9 cellular contexts compared by ENCODE assay signal in genomic region chr1:39789571-39790110, GRCh38. TPM values are rescaled to one million over a fixed set of nuclear protein-coding genes. Genes with fewer than 3 reads are reported as not detected.
A peak's percentile ranks its signal among the peaks of the same experiment; 100 is the strongest.
DNase-seq lines count a peak whose midpoint lies in the region; ATAC-seq and TF ChIP-seq lines count a peak whose summit lies in the region.
"Had no signal": no experiment of that assay in that cellular context is flagged by ENCODE, and none has a peak within 500 bp of the region (broad histone marks: within the 10 kb centered on the region; RNA-seq: fewer than 3 reads in every experiment).

No MANE protein-coding gene starts in this region.

- peak overlapping the region in 3 of 4 donors; percentile 39 to 68 (median 48) for H3K27ac ChIP-seq in upper lobe of left lung

- peaks cover 0 to 20% (median 2%) of the 10 kb centered on the region in 4 donors for H3K27me3 ChIP-seq in upper lobe of left lung

- peak overlapping the region; percentile 27 to 74 (median 68) for H3K4me3 ChIP-seq in upper lobe of left lung

- no peaks in the 10 kb centered on the region for H3K36me3 Mint-ChIP-seq in activated naive CD4-positive, alpha-beta T cell treated with anti-CD3 and anti-CD28 coated beads, Interleukin-2, amount 10 ng/mL, durations not matched to agents 7 days and 5 days
- H3K36me3 Mint-ChIP-seq in activated naive CD8-positive, alpha-beta T cell treated with anti-CD3 and anti-CD28 coated beads, Interleukin-2, amount 50 U/mL, for 24 hours (ENCODE audit: low read depth): no peaks in the 10 kb centered on the region
- no peaks in the 10 kb centered on the region for H3K36me3 Mint-ChIP-seq in mesothelial cell of epicardium

- TF ChIP-seq POLR2A in upper lobe of left lung (IDR thresholded peaks at IDR 0.05): no peak

- WGBS in upper lobe of left lung, 2 donors: 64 to 65% methylated on average over 9 to 15 of the region's 15 CpGs

- no peaks in the 10 kb centered on the region for H3K9me3 ChIP-seq in upper lobe of left lung

- peaks cover 22% of the 10 kb centered on the region for H3K4me1 Mint-ChIP-seq in activated naive CD4-positive, alpha-beta T cell treated with anti-CD3 and anti-CD28 coated beads, Interleukin-2, amount 10 ng/mL, durations not matched to agents 7 days and 5 days
- H3K4me1 Mint-ChIP-seq in activated naive CD8-positive, alpha-beta T cell treated with anti-CD3 and anti-CD28 coated beads, Interleukin-2, amount 50 U/mL, for 24 hours: peaks cover 8% of the 10 kb centered on the region
- H3K4me1 Mint-ChIP-seq in mesothelial cell of epicardium: peaks cover 3% of the 10 kb centered on the region

- H3K4me1 ChIP-seq in upper lobe of left lung: peaks cover 4 to 30% (median 10%) of the 10 kb centered on the region in 4 donors

- no peak for ATAC-seq in activated naive CD8-positive, alpha-beta T cell treated with anti-CD3 and anti-CD28 coated beads, Interleukin-2, amount 50 U/mL, for 24 hours
- ATAC-seq in upper lobe of left lung (ENCODE audit: low FRiP score in 2 of 2): no peak
- no peak for ATAC-seq in HG03520 (IDR thresholded peaks at IDR 0.05; ENCODE audit: unreplicated experiment)
- no peak for ATAC-seq in HG02623 (IDR thresholded peaks at IDR 0.05; ENCODE audit: unreplicated experiment)

- peak overlapping the region; percentile 72 for H3K4me3 Mint-ChIP-seq in activated naive CD4-positive, alpha-beta T cell treated with anti-CD3 and anti-CD28 coated beads, Interleukin-2, amount 10 ng/mL, durations not matched to agents 7 days and 5 days
- H3K4me3 Mint-ChIP-seq in activated naive CD8-positive, alpha-beta T cell treated with anti-CD3 and anti-CD28 coated beads, Interleukin-2, amount 50 U/mL, for 24 hours: peak overlapping the region; percentile 65
- peak overlapping the region; percentile 64 for H3K4me3 Mint-ChIP-seq in mesothelial cell of epicardium

- peaks cover 63% of the 10 kb centered on the region for H3K27me3 Mint-ChIP-seq in activated naive CD4-positive, alpha-beta T cell treated with anti-CD3 and anti-CD28 coated beads, Interleukin-2, amount 10 ng/mL, durations not matched to agents 7 days and 5 days
- H3K27me3 Mint-ChIP-seq in activated naive CD8-positive, alpha-beta T cell treated with anti-CD3 and anti-CD28 coated beads, Interleukin-2, amount 50 U/mL, for 24 hours: peaks cover 32% of the 10 kb centered on the region
- peaks cover 79% of the 10 kb centered on the region for H3K27me3 Mint-ChIP-seq in mesothelial cell of epicardium (ENCODE audit: low read depth)

- CTCF ChIA-PET in activated naive CD4-positive, alpha-beta T cell treated with anti-CD3 and anti-CD28 coated beads, Interleukin-2, amount 10 ng/mL, durations not matched to agents 7 days and 5 days (lab: Charles Lee): interaction anchor here (1.1 kb wide), 1 partner anchor 9 kb away, joined by 4 read pairs; no protein-coding TSS in a partner anchor

- no peaks in the 10 kb centered on the region for H3K36me3 ChIP-seq in upper lobe of left lung

- no peak for TF ChIP-seq CTCF in mesothelial cell of epicardium (IDR thresholded peaks at IDR 0.05; ENCODE audit: unreplicated experiment)
- TF ChIP-seq CTCF in upper lobe of left lung (IDR thresholded peaks at IDR 0.05): no peak

- DNase-seq in activated naive CD4-positive, alpha-beta T cell treated with anti-CD3 and anti-CD28 coated beads, Interleukin-2, amount 10 ng/mL, durations not matched to agents 7 days and 5 days: no peak
- no peak for DNase-seq in activated naive CD4-positive, alpha-beta T cell treated with Interleukin-2 at 50 U/mL for 16 hours
- no peak for DNase-seq in activated naive CD8-positive, alpha-beta T cell treated with anti-CD3 and anti-CD28 coated beads, Interleukin-2, amount 50 U/mL, for 24 hours
- DNase-seq in mesothelial cell of epicardium (ENCODE audit: low spot score in 2 of 2, unreplicated experiment in 2 of 2): no peak
- no peak for DNase-seq in upper lobe of left lung
- no peak for DNase-seq in activated CD4-positive, alpha-beta T cell treated with anti-CD3 and anti-CD28 coated beads for 48 hours
- DNase-seq: left cardiac atrium had no signal

- TF ChIP-seq EP300 in upper lobe of left lung (IDR thresholded peaks at IDR 0.05): no peak

- H3K27ac Mint-ChIP-seq in activated naive CD4-positive, alpha-beta T cell treated with anti-CD3 and anti-CD28 coated beads, Interleukin-2, amount 10 ng/mL, durations not matched to agents 7 days and 5 days: peak overlapping the region; percentile 19
- no peak overlapping the region for H3K27ac Mint-ChIP-seq in activated naive CD8-positive, alpha-beta T cell treated with anti-CD3 and anti-CD28 coated beads, Interleukin-2, amount 50 U/mL, for 24 hours
- H3K27ac Mint-ChIP-seq in mesothelial cell of epicardium: no peak overlapping the region

- no peaks in the 10 kb centered on the region for H3K9me3 Mint-ChIP-seq in activated naive CD4-positive, alpha-beta T cell treated with anti-CD3 and anti-CD28 coated beads, Interleukin-2, amount 10 ng/mL, durations not matched to agents 7 days and 5 days
- no peaks in the 10 kb centered on the region for H3K9me3 Mint-ChIP-seq in activated naive CD8-positive, alpha-beta T cell treated with anti-CD3 and anti-CD28 coated beads, Interleukin-2, amount 50 U/mL, for 24 hours
- no peaks in the 10 kb centered on the region for H3K9me3 Mint-ChIP-seq in mesothelial cell of epicardium

RNA-seq across cellular contexts. Expression of gene BMP8B, which starts 1.0 kb away (rescaled TPM):
- 0.14 to 0.31 TPM (median 0.18 TPM) in 3 replicates for total RNA-seq in mesothelial cell of epicardium
- total RNA-seq in upper lobe of left lung: 1 to 10 TPM; 1.2 to 5.2 (median 2.3) TPM

RNA-seq across cellular contexts. Expression of gene OXCT2, which starts 18.5 kb away (rescaled TPM):
- total RNA-seq in mesothelial cell of epicardium (0.20 to 0.65 TPM (median 0.22 TPM) in 3 replicates), upper lobe of left lung (1 to 10 TPM in 2 of 6 donors, under 1 TPM in 2, not detected in 2; 0.46 to 2.8 (median 0.94) TPM)

RNA-seq across cellular contexts. Expression of gene PPIE, which starts 51.0 kb away (rescaled TPM):
- 43.5 to 45.5 TPM (median 45.2 TPM) in 3 replicates for total RNA-seq in mesothelial cell of epicardium
- 10 to 100 TPM; 23.6 to 54.5 (median 36.1) TPM for total RNA-seq in upper lobe of left lung
